In genomic region chr3:130097096-130097495, GRCh38 we compare ENCODE assay signal across 10 cellular contexts. TPM values are rescaled to one million over a fixed set of nuclear protein-coding genes. Genes with fewer than 3 reads are reported as not detected.
DNase-seq lines count a peak whose midpoint lies in the region; ATAC-seq and TF ChIP-seq lines count a peak whose summit lies in the region.
"Not testable (repeated sequence)": the region's sequence is repeated elsewhere in the genome, so short reads cannot be mapped to it uniquely, and the experiment has no call there.
"Had no signal": no experiment of that assay in that cellular context is flagged by ENCODE, and none has a peak within 500 bp of the region (broad histone marks: within the 10 kb centered on the region; RNA-seq: fewer than 3 reads in every experiment).

No MANE protein-coding gene starts in this region.

- CTCF ChIA-PET in activated B cell treated with CpG ODN at 0.5 μM for 24 hours (lab: Charles Lee): interaction anchor here (1.1 to 1.4 kb wide), 2 partner anchors 71 to 156 kb away, joined by 3 to 4 read pairs; no protein-coding TSS in a partner anchor
- CTCF ChIA-PET in activated naive CD4-positive, alpha-beta T cell treated with anti-CD3 and anti-CD28 coated beads, Interleukin-2, amount 10 ng/mL, durations not matched to agents 7 days and 5 days (lab: Charles Lee): interaction anchor here (0.6 to 2.1 kb wide), 3 partner anchors 57 to 155 kb away, joined by 3 to 19 read pairs (median 3); no protein-coding TSS in a partner anchor

- H3K9me3 Mint-ChIP-seq in activated B cell treated with CpG ODN at 0.5 μM for 24 hours; activated naive CD4-positive, alpha-beta T cell treated with anti-CD3 and anti-CD28 coated beads, Interleukin-2, amount 10 ng/mL, durations not matched to agents 7 days and 5 days; stimulated activated memory B cell treated with anti-CD40 and anti-IgM and Interleukin-4, amounts not matched to agents 10 μg/mL and 1 μg/mL and 100 μg/mL, for 72 hours: not testable (repeated sequence)

- not testable (repeated sequence) for TF ChIP-seq CTCF in KMS-11 (conservative IDR thresholded peaks at IDR 0.05; ENCODE audit: low read depth, low read length); activated B cell treated with CpG ODN at 0.5 μM for 24 hours (IDR thresholded peaks at IDR 0.05); osteoblast (IDR thresholded peaks at IDR 0.05; ENCODE audit: extremely low read depth, low read depth, low read length)

- H3K4me3 ChIP-seq in BLaER1 treated with 17β-estradiol and CSF1 and Interleukin-3, amounts not matched to agents 10 nM and 100 nM; osteoblast (ENCODE audit: insufficient read depth, low read length): not testable (repeated sequence)
- H3K4me3 ChIP-seq in KMS-11 (IDR thresholded peaks at IDR 0.05; ENCODE audit: insufficient read depth, low read depth, low read length): peak overlapping the region; percentile 21

- H3K79me2 ChIP-seq in KMS-11 (ENCODE audit: insufficient read depth, low read depth); osteoblast (ENCODE audit: insufficient read depth, low read length): not testable (repeated sequence)

- H3K36me3 ChIP-seq in BLaER1 treated with 17β-estradiol and CSF1 and Interleukin-3, amounts not matched to agents 10 nM and 100 nM; KMS-11 (ENCODE audit: insufficient read depth); osteoblast (ENCODE audit: insufficient read depth, low read length): not testable (repeated sequence)

- H4K20me1 ChIP-seq in BLaER1 treated with 17β-estradiol and CSF1 and Interleukin-3, amounts not matched to agents 10 nM and 100 nM; KMS-11 (ENCODE audit: insufficient read depth); osteoblast (ENCODE audit: insufficient read depth, low read length): not testable (repeated sequence)

- DNase-seq in NCI-H69 (lab: John Stamatoyannopoulos, UW): peak; percentile 11
- not testable (repeated sequence) for DNase-seq in activated B cell treated with CpG ODN at 0.5 μM for 24 hours; activated naive CD4-positive, alpha-beta T cell treated with anti-CD3 and anti-CD28 coated beads, Interleukin-2, amount 10 ng/mL, durations not matched to agents 7 days and 5 days; osteoblast (ENCODE audit: insufficient read length, low spot score, missing footprints)

- not testable (repeated sequence) for H3K36me3 Mint-ChIP-seq in activated B cell treated with CpG ODN at 0.5 μM for 24 hours (ENCODE audit: low read depth); activated naive CD4-positive, alpha-beta T cell treated with anti-CD3 and anti-CD28 coated beads, Interleukin-2, amount 10 ng/mL, durations not matched to agents 7 days and 5 days; stimulated activated memory B cell treated with anti-CD40 and anti-IgM and Interleukin-4, amounts not matched to agents 10 μg/mL and 1 μg/mL and 100 μg/mL, for 72 hours

- H3K27ac Mint-ChIP-seq in activated B cell treated with CpG ODN at 0.5 μM for 24 hours: peak overlapping the region; percentile 18
- peak overlapping the region; percentile 3 for H3K27ac Mint-ChIP-seq in activated naive CD4-positive, alpha-beta T cell treated with anti-CD3 and anti-CD28 coated beads, Interleukin-2, amount 10 ng/mL, durations not matched to agents 7 days and 5 days
- peak overlapping the region; percentile 19 for H3K27ac Mint-ChIP-seq in stimulated activated memory B cell treated with anti-CD40 and anti-IgM and Interleukin-4, amounts not matched to agents 10 μg/mL and 1 μg/mL and 100 μg/mL, for 72 hours

- ATAC-seq in activated B cell treated with CpG ODN at 0.5 μM for 24 hours (ENCODE audit: low read depth); stimulated activated memory B cell treated with anti-CD40 and anti-IgM and Interleukin-4, amounts not matched to agents 10 μg/mL and 1 μg/mL and 100 μg/mL, for 72 hours: not testable (repeated sequence)

- H3K27ac ChIP-seq in BLaER1 treated with 17β-estradiol and CSF1 and Interleukin-3, amounts not matched to agents 10 nM and 100 nM: peak overlapping the region in 3 of 11 experiments; percentile 31 to 47 (median 34); a peak in 4 of 22 replicates
- H3K27ac ChIP-seq in KMS-11 (peak overlapping the region; percentile 86), osteoblast (ENCODE audit: low read depth, low read length) (peak overlapping the region; percentile 60)

- peaks cover 37% of the 10 kb centered on the region for H3K4me1 Mint-ChIP-seq in activated B cell treated with CpG ODN at 0.5 μM for 24 hours
- H3K4me1 Mint-ChIP-seq in activated naive CD4-positive, alpha-beta T cell treated with anti-CD3 and anti-CD28 coated beads, Interleukin-2, amount 10 ng/mL, durations not matched to agents 7 days and 5 days: peaks cover 35% of the 10 kb centered on the region
- peaks cover 44% of the 10 kb centered on the region for H3K4me1 Mint-ChIP-seq in stimulated activated memory B cell treated with anti-CD40 and anti-IgM and Interleukin-4, amounts not matched to agents 10 μg/mL and 1 μg/mL and 100 μg/mL, for 72 hours

- intact Hi-C loops in activated B cell treated with CpG ODN at 0.5 μM for 24 hours (cut with micrococcal nuclease): loop anchor here (10.0 kb wide), 1 partner anchor 472 kb away; no protein-coding TSS in a partner anchor

- peak overlapping the region in 1 of 11 experiments; percentile 35; a peak in 2 of 22 replicates for H3K9ac ChIP-seq in BLaER1 treated with 17β-estradiol and CSF1 and Interleukin-3, amounts not matched to agents 10 nM and 100 nM
- H3K9ac ChIP-seq in KMS-11: peak overlapping the region; percentile 57; the same call in 1 of the 2 replicates

- peak overlapping the region in 9 of 11 experiments; percentile 26 to 98 (median 73); a peak in 16 of 22 replicates for H3K4me2 ChIP-seq in BLaER1 treated with 17β-estradiol and CSF1 and Interleukin-3, amounts not matched to agents 10 nM and 100 nM
- H3K4me2 ChIP-seq in KMS-11: peak overlapping the region; percentile 78
- not testable (repeated sequence) for H3K4me2 ChIP-seq in osteoblast (ENCODE audit: insufficient read depth, low read length)

- peaks cover 41 to 58% (median 52%) of the 10 kb centered on the region in 10 experiments for H3K4me1 ChIP-seq in BLaER1 treated with 17β-estradiol and CSF1 and Interleukin-3, amounts not matched to agents 10 nM and 100 nM
- H3K4me1 ChIP-seq in KMS-11 (ENCODE audit: low read depth, poor library complexity, severe bottlenecking) (peaks cover 49% of the 10 kb centered on the region), osteoblast (ENCODE audit: insufficient read depth, low read length) (peaks cover 18% of the 10 kb centered on the region)

- H3K27me3 Mint-ChIP-seq in activated B cell treated with CpG ODN at 0.5 μM for 24 hours; stimulated activated memory B cell treated with anti-CD40 and anti-IgM and Interleukin-4, amounts not matched to agents 10 μg/mL and 1 μg/mL and 100 μg/mL, for 72 hours: not testable (repeated sequence)
- peaks cover 10% of the 10 kb centered on the region for H3K27me3 Mint-ChIP-seq in activated naive CD4-positive, alpha-beta T cell treated with anti-CD3 and anti-CD28 coated beads, Interleukin-2, amount 10 ng/mL, durations not matched to agents 7 days and 5 days

- H2AFZ ChIP-seq in KMS-11 (ENCODE audit: low read depth): peak overlapping the region; percentile 36; the same call in 1 of the 2 replicates
- not testable (repeated sequence) for H2AFZ ChIP-seq in osteoblast (ENCODE audit: low read length)

- POLR2A ChIA-PET in activated B cell treated with CpG ODN at 0.5 μM for 24 hours (lab: Charles Lee): not testable (repeated sequence)

- not testable (repeated sequence) for H3K27me3 ChIP-seq in BLaER1 treated with 17β-estradiol and CSF1 and Interleukin-3, amounts not matched to agents 10 nM and 100 nM; KMS-11 (ENCODE audit: insufficient read depth, low read depth); osteoblast (ENCODE audit: insufficient read depth, low read length)

- H3K9me3 ChIP-seq in BLaER1 treated with 17β-estradiol and CSF1 and Interleukin-3, amounts not matched to agents 10 nM and 100 nM (replicated peaks in 1 of 11); osteoblast (ENCODE audit: low read depth, low read length): not testable (repeated sequence)

- not testable (repeated sequence) for H3K4me3 Mint-ChIP-seq in activated B cell treated with CpG ODN at 0.5 μM for 24 hours; activated naive CD4-positive, alpha-beta T cell treated with anti-CD3 and anti-CD28 coated beads, Interleukin-2, amount 10 ng/mL, durations not matched to agents 7 days and 5 days; stimulated activated memory B cell treated with anti-CD40 and anti-IgM and Interleukin-4, amounts not matched to agents 10 μg/mL and 1 μg/mL and 100 μg/mL, for 72 hours

RNA-seq across cellular contexts. Expression of gene ALG1L2, which starts 15.5 kb away (rescaled TPM):
- total RNA-seq in activated B cell treated with CpG ODN at 0.5 μM for 24 hours (3.5 and 4.6 TPM in 2 replicates), osteoblast (0.29 TPM in 1 of 2 replicates, not detected in the other)
- total RNA-seq: A172, GM12878, GM23248 had no signal
